In genomic region chr4:149223659-149224058, GRCh38 we compare ENCODE assay signal across 1 cellular context.
TF ChIP-seq lines count a peak whose summit lies in the region.

No MANE protein-coding gene starts in this region.

TF ChIP-seq in SK-N-SH, 30 proteins besides CTCF, POLR2A, EP300 and RAD21 (continued from another document):
- TF ChIP-seq USF1 (IDR thresholded peaks at IDR 0.05; ENCODE audit: borderline replicate concordance, low read depth) (no peak), REST (IDR thresholded peaks at IDR 0.05; ENCODE audit: low read depth, low read length) (no peak), ZBTB33 (IDR thresholded peaks at IDR 0.05; ENCODE audit: borderline replicate concordance, low read depth) (no peak)
